8 cellular contexts compared by ENCODE assay signal in genomic region chr1:150560986-150561829, GRCh38.
DNase-seq lines count a peak whose midpoint lies in the region; ATAC-seq and FAIRE-seq lines count a peak whose summit lies in the region.

No MANE protein-coding gene starts in this region.

- peak; percentile 96 to 97 for DNase-seq in NCI-H446 (lab: John Stamatoyannopoulos, UW)
- peak; percentile 81 to 83 for DNase-seq in activated CD4-positive, alpha-beta T cell treated with anti-CD3 and anti-CD28 coated beads for 24 hours (ENCODE audit: low read depth in 2 of 2)
- DNase-seq in stimulated activated CD4-positive, alpha-beta T cell treated with anti-CD3 and anti-CD28 coated beads, Interleukin-1b, Interleukin-23, amount 100 ng/mL, for 1 hour (ENCODE audit: low read depth in 2 of 2) = peak; percentile 53 to 74

- peak overlapping the region; percentile 99 for H3K27ac ChIP-seq in cingulate gyrus (ENCODE audit: low read depth, low read length)
- H3K27ac ChIP-seq in layer of hippocampus (ENCODE audit: low read depth, low read length) = peak overlapping the region; percentile 99

- FAIRE-seq in G401.6 (lab: Jason Lieb, UNC) = peak; percentile 98

- ATAC-seq in HG02885 (IDR thresholded peaks at IDR 0.05; ENCODE audit: poor library complexity, unreplicated experiment) (peak; percentile 40), HG03025 (IDR thresholded peaks at IDR 0.05; ENCODE audit: low FRiP score, unreplicated experiment) (no peak)

- H3K27me3 ChIP-seq in layer of hippocampus (ENCODE audit: control insufficient read depth, insufficient read depth, low read length) = no peaks in the 10 kb centered on the region
